ENCODE assay signal across 17 cellular contexts in genomic region chr1:171515299-171515698, GRCh38. TPM values are rescaled to one million over a fixed set of nuclear protein-coding genes. Genes with fewer than 3 reads are reported as not detected.
DNase-seq lines count a peak whose midpoint lies in the region; ATAC-seq and TF ChIP-seq lines count a peak whose summit lies in the region.
"Had no signal": no experiment of that assay in that cellular context is flagged by ENCODE, and none has a peak within 500 bp of the region (broad histone marks: within the 10 kb centered on the region; RNA-seq: fewer than 3 reads in every experiment).

No MANE protein-coding gene starts in this region.

- H3K79me2 ChIP-seq in GM23338 (replicated peaks; ENCODE audit: insufficient read depth): peaks cover 55% of the 10 kb centered on the region

- H3K9me3 ChIP-seq in CD8-positive, alpha-beta memory T cell (ENCODE audit: low read length): no peaks in the 10 kb centered on the region
- H3K9me3 ChIP-seq: esophagus squamous epithelium, lower lobe of right lung, thoracic aorta had no signal

- no peak overlapping the region for H3K4me2 ChIP-seq in GM23338

- POLR2A ChIA-PET in CD8-positive, alpha-beta memory T cell (lab: Charles Lee): no interaction called here

- no peaks in the 10 kb centered on the region for H3K27me3 Mint-ChIP-seq in CD8-positive, alpha-beta memory T cell
- no peaks in the 10 kb centered on the region for H3K27me3 Mint-ChIP-seq in central memory CD8-positive, alpha-beta T cell
- H3K27me3 Mint-ChIP-seq in GM23338 (ENCODE audit: insufficient read depth, low read depth, poor library complexity): no peaks in the 10 kb centered on the region
- H3K27me3 Mint-ChIP-seq: activated B cell treated with CpG ODN at 0.5 μM for 24 hours had no signal

- H3K27ac Mint-ChIP-seq in CD8-positive, alpha-beta memory T cell: peak overlapping the region in 7 of 8 donors; percentile 7 to 91 (median 64)
- peak overlapping the region; percentile 42 for H3K27ac Mint-ChIP-seq in central memory CD8-positive, alpha-beta T cell (ENCODE audit: low read depth)
- no peak overlapping the region for H3K27ac Mint-ChIP-seq in GM23338
- H3K27ac Mint-ChIP-seq: activated B cell treated with CpG ODN at 0.5 μM for 24 hours had no signal

- H3K9me3 Mint-ChIP-seq in CD8-positive, alpha-beta memory T cell: no peaks in the 10 kb centered on the region
- no peaks in the 10 kb centered on the region for H3K9me3 Mint-ChIP-seq in central memory CD8-positive, alpha-beta T cell
- no peaks in the 10 kb centered on the region for H3K9me3 Mint-ChIP-seq in GM23338
- H3K9me3 Mint-ChIP-seq: activated B cell treated with CpG ODN at 0.5 μM for 24 hours had no signal

- no peak overlapping the region for H3K4me3 ChIP-seq in CD8-positive, alpha-beta memory T cell (ENCODE audit: low read length)
- no peak overlapping the region for H3K4me3 ChIP-seq in GM23338
- H3K4me3 ChIP-seq: esophagus squamous epithelium, lower lobe of right lung, thoracic aorta had no signal

- no peak overlapping the region for H3K4me3 Mint-ChIP-seq in CD8-positive, alpha-beta memory T cell
- H3K4me3 Mint-ChIP-seq in central memory CD8-positive, alpha-beta T cell: no peak overlapping the region
- no peak overlapping the region for H3K4me3 Mint-ChIP-seq in GM23338
- H3K4me3 Mint-ChIP-seq: activated B cell treated with CpG ODN at 0.5 μM for 24 hours had no signal

- ATAC-seq in GM18909 (IDR thresholded peaks at IDR 0.05; ENCODE audit: poor library complexity, unreplicated experiment) (peak; percentile 61), HG03558 (IDR thresholded peaks at IDR 0.05; ENCODE audit: extremely low read depth, unreplicated experiment) (peak; percentile 52), GM23338 (no peak)
- ATAC-seq in central memory CD8-positive, alpha-beta T cell (replicated peaks; ENCODE audit: extremely low read depth, poor library complexity, severe bottlenecking): no peak
- ATAC-seq: lower lobe of right lung had no signal

- TF ChIP-seq CTCF in GM23338 (conservative IDR thresholded peaks at IDR 0.05; ENCODE audit: low read depth in 2 of 2): no peak

- H3K4me1 Mint-ChIP-seq in CD8-positive, alpha-beta memory T cell: peaks cover 42 to 72% (median 53%) of the 10 kb centered on the region in 3 donors
- H3K4me1 Mint-ChIP-seq in central memory CD8-positive, alpha-beta T cell: peaks cover 55% of the 10 kb centered on the region
- H3K4me1 Mint-ChIP-seq in GM23338: peaks cover 3% of the 10 kb centered on the region; the same call in 2 of the 3 replicates

- peaks cover 0 to 77% (median 21%) of the 10 kb centered on the region in 3 donors for H3K36me3 Mint-ChIP-seq in CD8-positive, alpha-beta memory T cell
- H3K36me3 Mint-ChIP-seq in central memory CD8-positive, alpha-beta T cell (ENCODE audit: insufficient read depth): peaks cover 64% of the 10 kb centered on the region
- H3K36me3 Mint-ChIP-seq in GM23338 (ENCODE audit: low read depth): peaks cover 64% of the 10 kb centered on the region

- H2AFZ ChIP-seq in GM23338: no peak overlapping the region

- CTCF ChIA-PET in CD8-positive, alpha-beta memory T cell (lab: Charles Lee): interaction anchor here (0.9 to 1.4 kb wide), 5 partner anchors 8 to 30 kb away, joined by 3 to 7 read pairs (median 4); partner anchors contain the start of gene PRRC2C

- DNase-seq in CD8-positive, alpha-beta memory T cell: no peak
- no peak for DNase-seq in central memory CD8-positive, alpha-beta T cell (ENCODE audit: low spot score in 2 of 2)
- DNase-seq in T1000 (lab: John Stamatoyannopoulos, UW): no peak
- no peak for DNase-seq in LoVo (ENCODE audit: low spot score)
- no peak for DNase-seq in activated gamma-delta T cell (lab: John Stamatoyannopoulos, UW)
- no peak for DNase-seq in GM23338 (ENCODE audit: low spot score)
- DNase-seq: activated B cell treated with CpG ODN at 0.5 μM for 24 hours; esophagus squamous epithelium; glutamatergic neuron; lower lobe of right lung; MV-4-11; NCI-H1930; posterior cingulate gyrus; stimulated activated CD4-positive, alpha-beta T cell treated with anti-CD3 and anti-CD28 coated beads, Interleukin-2, amount 100 ng/mL, for 48 hours had no signal

- no peaks in the 10 kb centered on the region for H3K9me2 ChIP-seq in GM23338 (ENCODE audit: insufficient read depth)

- no peaks in the 10 kb centered on the region for H3F3A ChIP-seq in GM23338 (replicated peaks; ENCODE audit: low read depth)

- peaks cover 39% of the 10 kb centered on the region for H4K20me1 ChIP-seq in GM23338 (replicated peaks; ENCODE audit: insufficient read depth)

- H3K4me1 ChIP-seq in CD8-positive, alpha-beta memory T cell (ENCODE audit: insufficient read depth, low read length): peaks cover 11% of the 10 kb centered on the region
- no peaks in the 10 kb centered on the region for H3K4me1 ChIP-seq in GM23338 (ENCODE audit: insufficient read depth)
- H3K4me1 ChIP-seq: lower lobe of right lung had no signal

- no peaks in the 10 kb centered on the region for H3K27me3 ChIP-seq in CD8-positive, alpha-beta memory T cell (ENCODE audit: insufficient read depth, low read length, poor library complexity, severe bottlenecking)
- no peaks in the 10 kb centered on the region for H3K27me3 ChIP-seq in GM23338 (ENCODE audit: insufficient read depth)
- H3K27me3 ChIP-seq: esophagus squamous epithelium had no signal

- H3K36me3 ChIP-seq in CD8-positive, alpha-beta memory T cell (ENCODE audit: insufficient read depth, low read length): peaks cover 30% of the 10 kb centered on the region
- H3K36me3 ChIP-seq in GM23338 (ENCODE audit: insufficient read depth): peaks cover 61% of the 10 kb centered on the region

- no peak overlapping the region for H3K27ac ChIP-seq in CD8-positive, alpha-beta memory T cell (ENCODE audit: low read depth, low read length)
- no peak overlapping the region for H3K27ac ChIP-seq in GM23338 (ENCODE audit: low read depth)
- H3K27ac ChIP-seq: esophagus squamous epithelium, lower lobe of right lung, thoracic aorta had no signal

TF ChIP-seq in GM23338, 12 proteins besides CTCF, POLR2A, EP300 and RAD21 (continues in another document):
- TF ChIP-seq ETS1 (IDR thresholded peaks at IDR 0.05): no peak

RNA-seq across cellular contexts. Expression of gene PRRC2C, which starts 30.0 kb away (rescaled TPM):
- total RNA-seq in CD8-positive, alpha-beta memory T cell: 100 to 1,000 TPM; 262 to 275 TPM
- 106 TPM for polyA plus RNA-seq in CD8-positive, alpha-beta memory T cell
- 164 and 186 TPM in 2 replicates for total RNA-seq in GM23338 (2014; rRNA removed; shearing (Covaris generic))
- 327 and 368 TPM in 2 replicates for polyA plus RNA-seq in GM23338 (2016; fragmentation: Nextera tagmentation; extraction: Ambion mirVana)

Comparison
In these comparisons a context has a peak if more than half of its experiments do, and no peak if none do; other contexts are left out.
1. ATAC-seq: peak in GM18909 (single experiment) and HG03558 (single experiment); none in central memory CD8-positive, alpha-beta T cell (single experiment) and GM23338 (single experiment).